ENCODE assay signal across 24 cellular contexts in genomic region chr18:64183674-64184073, GRCh38. TPM values are rescaled to one million over a fixed set of nuclear protein-coding genes. Genes with fewer than 3 reads are reported as not detected.
"Had no signal": no experiment of that assay in that cellular context is flagged by ENCODE, and none has a peak within 500 bp of the region (broad histone marks: within the 10 kb centered on the region; RNA-seq: fewer than 3 reads in every experiment).

No MANE protein-coding gene starts in this region.

- ATAC-seq: Panc1 had no signal

- DNase-seq: KBM-7, MV-4-11, NCI-H1048, NCI-H1105, NCI-H1417, NCI-H1436 treated with DMSO at 0.1 percent for 48 hours, NCI-H1694, NCI-H187 treated with DMSO at 0.1 percent for 48 hours, NCI-H2029 treated with DMSO at 0.1 percent for 48 hours, NCI-H2171 treated with DMSO at 0.1 percent for 48 hours, NCI-H345, NCI-H524, NCI-H526 treated with DMSO at 0.1 percent for 48 hours, NCI-H774, SHP77, SK-N-SH, SW 1271 had no signal

- H3K9me3 ChIP-seq: SK-N-SH had no signal

- H3K9me2 ChIP-seq: SK-N-SH had no signal

- H3K27ac ChIP-seq: RWPE1 had no signal

- H3K4me2 ChIP-seq: SK-N-SH had no signal

RNA-seq across cellular contexts. Expression of gene LINC00305, which starts 34.8 kb away (rescaled TPM):
- total RNA-seq: HT-29, LHCN-M2, MCF 10A, NCI-H460, SK-MEL-5 had no signal
